ENCODE assay signal across 30 cellular contexts in the genomic region with DNA sequence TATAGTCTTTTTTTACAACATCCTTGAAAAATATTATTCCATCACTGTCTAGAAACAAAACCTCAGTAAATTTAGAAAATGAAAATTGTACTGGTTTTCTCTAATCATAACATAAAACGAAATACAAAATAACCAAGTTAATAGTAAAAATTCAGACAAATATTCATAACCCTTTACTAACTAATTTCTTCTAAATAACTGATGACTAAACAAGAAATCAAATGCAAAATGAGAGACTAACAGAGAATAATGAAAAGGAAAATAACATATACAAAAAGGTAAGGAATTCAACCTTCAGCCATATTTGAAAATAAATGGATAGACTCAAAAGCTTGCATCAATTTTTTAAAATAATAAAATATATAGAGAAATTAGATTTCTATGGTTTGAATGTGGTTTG.
"Had no signal": no experiment of that assay in that cellular context is flagged by ENCODE, and none has a peak within 500 bp of the region (broad histone marks: within the 10 kb centered on the region; RNA-seq: fewer than 3 reads in every experiment).

No MANE protein-coding gene starts in this region.

- H3K4me1 ChIP-seq: body of pancreas, esophagus squamous epithelium had no signal

- DNase-seq: activated CD4-positive, alpha-beta T cell treated with anti-CD3 and anti-CD28 coated beads for 48 hours; activated CD4-positive, alpha-beta T cell treated with anti-CD3 and anti-CD28 coated beads, Interleukin-2, amount 50 U/mL, for 1 hour; activated CD4-positive, alpha-beta T cell treated with anti-CD3 and anti-CD28 coated beads, Interleukin-2, amount 50 U/mL, for 48 hours; activated CD8-positive, alpha-beta memory T cell treated with anti-CD3 and anti-CD28 coated beads for 24 hours; activated CD8-positive, alpha-beta T cell treated with anti-CD3 and anti-CD28 coated beads for 36 hours; activated effector memory CD4-positive, alpha-beta T cell treated with Interleukin-2 at 50 U/mL for 16 hours; activated gamma-delta T cell treated with Interleukin-2 at 50 U/mL for 16 hours; activated naive CD4-positive, alpha-beta T cell treated with anti-CD3 and anti-CD28 coated beads, Interleukin-2, amount 50 U/mL, for 16 hours; activated naive CD4-positive, alpha-beta T cell treated with Interleukin-2 at 50 U/mL for 16 hours; activated naive CD8-positive, alpha-beta T cell treated with anti-CD3 and anti-CD28 coated beads, Interleukin-2, amount 50 U/mL, for 24 hours; activated T-cell treated with anti-CD3 and anti-CD28 coated beads, Interleukin-2, amount 50 U/mL, for 4 hours; adrenal gland; amygdala; aorta; body of pancreas; caudate nucleus; cortex of kidney; dermis blood vessel endothelial cell; effector CD4-positive, alpha-beta T cell; effector memory CD8-positive, alpha-beta T cell; esophagus squamous epithelium; foreskin melanocyte; head of caudate nucleus; T-helper 2 cell had no signal

- ATAC-seq: activated CD4-positive, CD25-positive, alpha-beta regulatory T cell treated with anti-CD3 and anti-CD28 coated beads, Interleukin-2, amount 50 U/mL, for 24 hours; activated CD8-positive, alpha-beta T cell treated with anti-CD3 and anti-CD28 coated beads for 36 hours; activated naive CD8-positive, alpha-beta T cell treated with anti-CD3 and anti-CD28 coated beads, Interleukin-2, amount 50 U/mL, for 24 hours; activated T-cell treated with anti-CD3 and anti-CD28 coated beads, Interleukin-2, amount 50 U/mL, for 4 hours; activated T-helper 17 cell treated with anti-CD3 and anti-CD28 coated beads, Interleukin-2, amount 50 U/mL, for 72 hours; body of pancreas; effector memory CD8-positive, alpha-beta T cell; WTC11 had no signal

- H3K36me3 ChIP-seq: adrenal gland, esophagus squamous epithelium had no signal

- H3K4me3 ChIP-seq: adrenal gland, body of pancreas, esophagus squamous epithelium had no signal

- H3K27me3 ChIP-seq: adrenal gland, body of pancreas, esophagus squamous epithelium had no signal

- FAIRE-seq: endothelial cell of umbilical vein had no signal

- H3K9me3 ChIP-seq: body of pancreas, esophagus squamous epithelium had no signal

- H3K27ac ChIP-seq: adrenal gland, body of pancreas, epithelial cell of prostate, esophagus squamous epithelium, VCaP had no signal
